22 cellular contexts compared by ENCODE assay signal in the genomic region with DNA sequence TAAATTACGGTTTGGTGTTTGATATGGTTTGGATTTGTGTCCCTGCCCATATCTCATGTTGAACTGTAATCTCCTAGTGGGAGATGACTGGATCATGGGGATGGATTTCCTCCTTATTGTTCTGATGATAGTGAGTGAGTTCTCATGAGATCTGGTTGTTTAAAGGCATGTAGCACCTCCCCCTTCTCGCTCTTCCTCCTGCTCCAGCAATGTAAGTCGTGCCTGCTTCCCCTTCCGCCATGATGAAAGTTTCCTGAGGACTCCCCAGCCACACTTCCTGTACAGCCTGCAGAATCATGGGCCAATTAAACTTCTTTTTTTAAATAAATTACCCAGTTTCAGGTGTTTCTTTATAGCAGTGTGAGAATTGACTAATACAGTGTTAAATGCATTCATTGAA.
DNase-seq lines count a peak whose midpoint lies in the region; ATAC-seq and TF ChIP-seq lines count a peak whose summit lies in the region.
"Had no signal": no experiment of that assay in that cellular context is flagged by ENCODE, and none has a peak within 500 bp of the region (broad histone marks: within the 10 kb centered on the region; RNA-seq: fewer than 3 reads in every experiment).

No MANE protein-coding gene starts in this region.

- H3K27ac Mint-ChIP-seq in GM23338, result peak overlapping the region; percentile 9; the same call in 1 of the 2 replicates
- H3K27ac Mint-ChIP-seq in endothelial cell (ENCODE audit: unreplicated experiment), result peak overlapping the region; percentile 94
- H3K27ac Mint-ChIP-seq in T-helper 2 cell treated with Interferon-gamma antibody and Interleukin-4, amounts not matched to agents 5 μg/mL and 100 μg/mL, for 36 hours, result no peak overlapping the region
- H3K27ac Mint-ChIP-seq: HFFc6 had no signal

- no peaks in the 10 kb centered on the region for H3K27me3 ChIP-seq in GM23338 (ENCODE audit: insufficient read depth)
- no peaks in the 10 kb centered on the region for H3K27me3 ChIP-seq in neutrophil
- H3K27me3 ChIP-seq: BLaER1 had no signal

- peaks cover 4% of the 10 kb centered on the region; the same call in 1 of the 2 replicates for H3K9me2 ChIP-seq in GM23338 (ENCODE audit: insufficient read depth)

- H3K27ac ChIP-seq in GM23338 (ENCODE audit: low read depth) (no peak overlapping the region), neutrophil (peak overlapping the region; percentile 93)
- H3K27ac ChIP-seq: BLaER1, PC-9 had no signal

- H3F3A ChIP-seq in GM23338 (replicated peaks; ENCODE audit: low read depth), result no peaks in the 10 kb centered on the region

- DNase-seq in NOMO-1 treated with DMSO at 0.1 percent for 48 hours (lab: John Stamatoyannopoulos, UW; ENCODE audit: unreplicated experiment) (peak; percentile 0), NOMO-1 treated with dmso at 0.1 percent for 144 hours (lab: John Stamatoyannopoulos, UW; ENCODE audit: unreplicated experiment) (no peak), GM23338 (ENCODE audit: low spot score) (no peak), endothelial cell (ENCODE audit: low spot score) (no peak), AG08395 (ENCODE audit: low spot score) (no peak)
- DNase-seq in T-helper 2 cell treated with Interferon-gamma antibody and Interleukin-4, amounts not matched to agents 5 μg/mL and 100 μg/mL, for 36 hours (ENCODE audit: low spot score), result no peak
- no peak for DNase-seq in activated CD8-positive, alpha-beta memory T cell treated with anti-CD3 and anti-CD28 coated beads, Interleukin-2, amount 50 U/mL, for 4 hours
- DNase-seq: 8988T; COR-L47; HFFc6; IMR-90; Karpas-422; MM.1S; NCI-H1105 treated with DMSO at 0.1 percent for 48 hours; NCI-H187; NCI-H345; NCI-H526; NK-92 treated with Interleukin-12 subunit alpha and Interleukin-12 subunit beta, amount 100 ng/mL, for 24 hours; PC-9; SW 1271 had no signal

- peaks cover 32% of the 10 kb centered on the region for H3K79me2 ChIP-seq in GM23338 (replicated peaks; ENCODE audit: insufficient read depth)

- no peaks in the 10 kb centered on the region for H3K27me3 Mint-ChIP-seq in GM23338 (ENCODE audit: insufficient read depth, low read depth, poor library complexity)
- H3K27me3 Mint-ChIP-seq in endothelial cell (ENCODE audit: unreplicated experiment), result peaks cover 3% of the 10 kb centered on the region
- peaks cover 8% of the 10 kb centered on the region for H3K27me3 Mint-ChIP-seq in T-helper 2 cell treated with Interferon-gamma antibody and Interleukin-4, amounts not matched to agents 5 μg/mL and 100 μg/mL, for 36 hours (ENCODE audit: low read depth)

- H3K4me2 ChIP-seq in GM23338, result no peak overlapping the region
- H3K4me2 ChIP-seq: BLaER1, PC-9 had no signal

- H3K36me3 ChIP-seq in GM23338 (ENCODE audit: insufficient read depth), result no peaks in the 10 kb centered on the region
- no peaks in the 10 kb centered on the region for H3K36me3 ChIP-seq in neutrophil
- H3K36me3 ChIP-seq: BLaER1 had no signal

- H2AFZ ChIP-seq in GM23338, result no peak overlapping the region
- H2AFZ ChIP-seq: PC-9 had no signal

- H3K4me3 Mint-ChIP-seq in GM23338 (no peak overlapping the region), endothelial cell (ENCODE audit: unreplicated experiment) (peak overlapping the region; percentile 6)
- no peak overlapping the region for H3K4me3 Mint-ChIP-seq in T-helper 2 cell treated with Interferon-gamma antibody and Interleukin-4, amounts not matched to agents 5 μg/mL and 100 μg/mL, for 36 hours
- H3K4me3 Mint-ChIP-seq: HFFc6 had no signal

- TF ChIP-seq CTCF in GM23338 (conservative IDR thresholded peaks at IDR 0.05; ENCODE audit: low read depth in 2 of 2), result no peak
- TF ChIP-seq CTCF in endothelial cell (IDR thresholded peaks at IDR 0.05; ENCODE audit: unreplicated experiment), result no peak
- TF ChIP-seq CTCF in neutrophil (IDR thresholded peaks at IDR 0.05), result no peak

- H4K20me1 ChIP-seq in GM23338 (replicated peaks; ENCODE audit: insufficient read depth), result no peaks in the 10 kb centered on the region
- H4K20me1 ChIP-seq: BLaER1 had no signal

- H3K4me1 ChIP-seq in GM23338 (ENCODE audit: insufficient read depth), result peaks cover 12% of the 10 kb centered on the region
- H3K4me1 ChIP-seq in neutrophil (ENCODE audit: control insufficient read depth in 1 of 2, insufficient read depth in 1 of 2, low read depth in 1 of 2, low read length in 1 of 2), result peaks cover 33 to 39% of the 10 kb centered on the region in 2 experiments

- H3K9me3 Mint-ChIP-seq in GM23338 (no peaks in the 10 kb centered on the region), endothelial cell (ENCODE audit: unreplicated experiment) (no peaks in the 10 kb centered on the region)
- no peaks in the 10 kb centered on the region for H3K9me3 Mint-ChIP-seq in T-helper 2 cell treated with Interferon-gamma antibody and Interleukin-4, amounts not matched to agents 5 μg/mL and 100 μg/mL, for 36 hours
- H3K9me3 Mint-ChIP-seq: HFFc6 had no signal

- no peak for ATAC-seq in GM23338

- no peak overlapping the region for H3K4me3 ChIP-seq in GM23338
- peak overlapping the region in 1 of 2 experiments; percentile 13 for H3K4me3 ChIP-seq in neutrophil (ENCODE audit: low read depth in 1 of 2, low read length in 1 of 2)
- H3K4me3 ChIP-seq: BLaER1, PC-9 had no signal

- H3K4me1 Mint-ChIP-seq in GM23338, result peaks cover 38% of the 10 kb centered on the region
- H3K4me1 Mint-ChIP-seq in endothelial cell (ENCODE audit: unreplicated experiment), result peaks cover 72% of the 10 kb centered on the region
- peaks cover under 1% of the 10 kb centered on the region for H3K4me1 Mint-ChIP-seq in T-helper 2 cell treated with Interferon-gamma antibody and Interleukin-4, amounts not matched to agents 5 μg/mL and 100 μg/mL, for 36 hours (ENCODE audit: low read depth)

- no peaks in the 10 kb centered on the region for H3K9me3 ChIP-seq in neutrophil
- H3K9me3 ChIP-seq: BLaER1 had no signal

- H3K36me3 Mint-ChIP-seq in GM23338 (ENCODE audit: low read depth) (no peaks in the 10 kb centered on the region), endothelial cell (ENCODE audit: low read depth, unreplicated experiment) (peaks cover 9% of the 10 kb centered on the region)
- H3K36me3 Mint-ChIP-seq in T-helper 2 cell treated with Interferon-gamma antibody and Interleukin-4, amounts not matched to agents 5 μg/mL and 100 μg/mL, for 36 hours (ENCODE audit: low read depth), result no peaks in the 10 kb centered on the region

TF ChIP-seq in GM23338, 12 proteins besides CTCF, POLR2A, EP300 and RAD21 (continues in another document):
- TF ChIP-seq, protein P1, sequence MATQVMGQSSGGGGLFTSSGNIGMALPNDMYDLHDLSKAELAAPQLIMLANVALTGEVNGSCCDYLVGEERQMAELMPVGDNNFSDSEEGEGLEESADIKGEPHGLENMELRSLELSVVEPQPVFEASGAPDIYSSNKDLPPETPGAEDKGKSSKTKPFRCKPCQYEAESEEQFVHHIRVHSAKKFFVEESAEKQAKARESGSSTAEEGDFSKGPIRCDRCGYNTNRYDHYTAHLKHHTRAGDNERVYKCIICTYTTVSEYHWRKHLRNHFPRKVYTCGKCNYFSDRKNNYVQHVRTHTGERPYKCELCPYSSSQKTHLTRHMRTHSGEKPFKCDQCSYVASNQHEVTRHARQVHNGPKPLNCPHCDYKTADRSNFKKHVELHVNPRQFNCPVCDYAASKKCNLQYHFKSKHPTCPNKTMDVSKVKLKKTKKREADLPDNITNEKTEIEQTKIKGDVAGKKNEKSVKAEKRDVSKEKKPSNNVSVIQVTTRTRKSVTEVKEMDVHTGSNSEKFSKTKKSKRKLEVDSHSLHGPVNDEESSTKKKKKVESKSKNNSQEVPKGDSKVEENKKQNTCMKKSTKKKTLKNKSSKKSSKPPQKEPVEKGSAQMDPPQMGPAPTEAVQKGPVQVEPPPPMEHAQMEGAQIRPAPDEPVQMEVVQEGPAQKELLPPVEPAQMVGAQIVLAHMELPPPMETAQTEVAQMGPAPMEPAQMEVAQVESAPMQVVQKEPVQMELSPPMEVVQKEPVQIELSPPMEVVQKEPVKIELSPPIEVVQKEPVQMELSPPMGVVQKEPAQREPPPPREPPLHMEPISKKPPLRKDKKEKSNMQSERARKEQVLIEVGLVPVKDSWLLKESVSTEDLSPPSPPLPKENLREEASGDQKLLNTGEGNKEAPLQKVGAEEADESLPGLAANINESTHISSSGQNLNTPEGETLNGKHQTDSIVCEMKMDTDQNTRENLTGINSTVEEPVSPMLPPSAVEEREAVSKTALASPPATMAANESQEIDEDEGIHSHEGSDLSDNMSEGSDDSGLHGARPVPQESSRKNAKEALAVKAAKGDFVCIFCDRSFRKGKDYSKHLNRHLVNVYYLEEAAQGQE (IDR thresholded peaks at IDR 0.05; ENCODE audit: unreplicated experiment), result no peak
